Comparison of ENCODE assay signal across 8 cellular contexts in the genomic region with DNA sequence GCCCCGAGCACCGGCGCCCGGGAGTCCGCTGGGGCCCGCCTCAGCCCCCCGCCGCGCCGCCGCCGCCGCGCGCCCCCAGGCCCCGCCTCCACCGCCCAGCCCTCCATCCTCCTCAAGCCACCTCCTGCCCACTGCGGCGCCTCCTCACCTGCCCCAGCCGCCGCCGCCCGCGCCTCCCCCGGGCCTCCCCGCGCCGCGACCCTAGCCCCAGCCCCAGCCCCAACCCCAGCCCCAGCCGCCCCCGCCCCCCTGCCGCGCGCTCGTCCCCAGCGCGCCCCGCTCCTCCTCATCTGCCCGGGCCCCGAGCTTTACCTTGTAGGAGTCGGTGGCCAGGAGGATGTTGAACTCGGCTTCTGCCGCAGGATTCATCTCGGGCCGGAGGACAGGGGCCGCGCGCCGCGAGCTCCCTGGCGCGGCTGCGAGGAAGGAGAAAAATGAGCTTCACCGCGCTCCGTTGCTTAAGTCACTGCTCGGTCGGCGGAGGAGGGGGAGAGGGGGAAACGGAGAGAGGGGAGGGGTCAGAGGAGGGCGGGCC. TPM values are rescaled to one million over a fixed set of nuclear protein-coding genes. Genes with fewer than 3 reads are reported as not detected.
DNase-seq lines count a peak whose midpoint lies in the region; ATAC-seq and TF ChIP-seq lines count a peak whose summit lies in the region.

A gene (minus strand): TSS at position 468 of the 535 bp plus-strand sequence. CDS start 99 bp downstream, at position 369.

- peak within 1 kb of the TSS; percentile 87 for H3K9ac ChIP-seq in NT2/D1 (ENCODE audit: insufficient read length, low read depth)
- H3K9ac ChIP-seq in skeletal muscle tissue (ENCODE audit: low read depth in 1 of 3, low read length in 3 of 3): peak within 1 kb of the TSS; percentile 94 to 96 (median 95)

- H4K20me1 ChIP-seq in hepatocyte (ENCODE audit: insufficient read depth, poor library complexity, severe bottlenecking): peaks cover 41% of the 10 kb centered on the region

- H3K4me2 ChIP-seq in hepatocyte: peak within 1 kb of the TSS; percentile 78

- H3K27ac Mint-ChIP-seq in activated CD4-positive, alpha-beta T cell treated with anti-CD3 and anti-CD28 coated beads for 36 hours: peak within 1 kb of the TSS; percentile 99

- peak; percentile 5 for ATAC-seq in activated CD4-positive, alpha-beta T cell treated with anti-CD3 and anti-CD28 coated beads for 36 hours
- peak; percentile 23 for ATAC-seq in HG02885 (IDR thresholded peaks at IDR 0.05; ENCODE audit: poor library complexity, unreplicated experiment)

- H3K4me3 Mint-ChIP-seq in activated CD4-positive, alpha-beta T cell treated with anti-CD3 and anti-CD28 coated beads for 36 hours: peak within 1 kb of the TSS; percentile 94

- peak within 1 kb of the TSS; percentile 23 for H2AFZ ChIP-seq in hepatocyte

- H3K4me3 ChIP-seq in NT2/D1 (ENCODE audit: insufficient read length, low read depth): peak within 1 kb of the TSS; percentile 83
- H3K4me3 ChIP-seq in adrenal gland: peak within 1 kb of the TSS in 3 of 4 donors; percentile 72 to 95 (median 85)
- H3K4me3 ChIP-seq in hepatocyte: peak within 1 kb of the TSS; percentile 59
- peak within 1 kb of the TSS; percentile 93 to 96 (median 94) for H3K4me3 ChIP-seq in skeletal muscle tissue (ENCODE audit: low read length in 3 of 3)

- peak; percentile 83 to 86 for TF ChIP-seq POLR2A in adrenal gland (IDR thresholded peaks at IDR 0.05)

- WGBS in adrenal gland, 4 donors: 0 to 1% (median 0%) methylated on average over 25 to 61 of the region's 61 CpGs; no CpG with 5 or more reads in 1 of the 4 donors
- under 1% methylated on average over 21 of the region's 61 CpGs for WGBS in hepatocyte (ENCODE audit: low lambda C conversion rate, missing lambda C conversion rate)

- H3K4me1 Mint-ChIP-seq in activated CD4-positive, alpha-beta T cell treated with anti-CD3 and anti-CD28 coated beads for 36 hours: peaks cover 47% of the 10 kb centered on the region

- H3K27ac ChIP-seq in adrenal gland: peak within 1 kb of the TSS; percentile 91 to 99 (median 97)
- H3K27ac ChIP-seq in hepatocyte: peak within 1 kb of the TSS; percentile 99
- peak within 1 kb of the TSS; percentile 99 for H3K27ac ChIP-seq in skeletal muscle tissue (ENCODE audit: low read depth, low read length)

- TF ChIP-seq CTCF in adrenal gland (IDR thresholded peaks at IDR 0.05): no peak
- no peak for TF ChIP-seq CTCF in hepatocyte (IDR thresholded peaks at IDR 0.05; ENCODE audit: poor library complexity)

- DNase-seq in activated CD4-positive, alpha-beta T cell treated with anti-CD3 and anti-CD28 coated beads for 36 hours: no peak
- DNase-seq in activated CD4-positive, alpha-beta T cell treated with anti-CD3 and anti-CD28 coated beads for 48 hours: no peak
- no peak for DNase-seq in NT2/D1 (ENCODE audit: low read depth, low spot score)
- peak in 5 of 7 donors; percentile 48 to 69 (median 63) for DNase-seq in adrenal gland
- peak; percentile 75 for DNase-seq in hepatocyte (ENCODE audit: low spot score)
- DNase-seq in putamen (ENCODE audit: low spot score): no peak

- H3K9me2 ChIP-seq in hepatocyte (replicated peaks; ENCODE audit: insufficient read depth): no peaks in the 10 kb centered on the region

- peaks cover 2% of the 10 kb centered on the region for H3K9me3 Mint-ChIP-seq in activated CD4-positive, alpha-beta T cell treated with anti-CD3 and anti-CD28 coated beads for 36 hours (ENCODE audit: low read depth)

- intact Hi-C loops in activated CD4-positive, alpha-beta T cell treated with anti-CD3 and anti-CD28 coated beads for 36 hours (cut with DNase I, micrococcal nuclease): loop anchor here (1.0 to 10.0 kb wide), 17 partner anchors 62 to 1460 kb away; a partner anchor contains a TSS
- intact Hi-C loops in adrenal gland (cut with DNase I): loop anchor here in 1 of 2 donors (10.0 kb wide), 1 partner anchor 140 kb away; no protein-coding TSS in a partner anchor

- H3K27me3 ChIP-seq in NT2/D1 (ENCODE audit: insufficient read depth, insufficient read length) (no peaks in the 10 kb centered on the region), adrenal gland (no peaks in the 10 kb centered on the region), hepatocyte (no peaks in the 10 kb centered on the region), skeletal muscle tissue (ENCODE audit: control insufficient read depth in 3 of 3, insufficient read depth in 3 of 3, low read length in 3 of 3) (no peaks in the 10 kb centered on the region)

- H3K4me1 ChIP-seq in NT2/D1 (ENCODE audit: insufficient read depth, insufficient read length): no peaks in the 10 kb centered on the region
- peaks cover 21 to 39% of the 10 kb centered on the region in 2 donors for H3K4me1 ChIP-seq in adrenal gland (replicated peaks in 1 of 2)
- H3K4me1 ChIP-seq in hepatocyte (ENCODE audit: insufficient read depth): peaks cover 1% of the 10 kb centered on the region
- H3K4me1 ChIP-seq in skeletal muscle tissue (ENCODE audit: control insufficient read depth in 3 of 3, insufficient read depth in 3 of 3, low read length in 3 of 3): peaks cover 6 to 31% (median 18%) of the 10 kb centered on the region in 3 donors

- H3K27me3 Mint-ChIP-seq in activated CD4-positive, alpha-beta T cell treated with anti-CD3 and anti-CD28 coated beads for 36 hours: no peaks in the 10 kb centered on the region

- H3K36me3 ChIP-seq in NT2/D1 (ENCODE audit: insufficient read depth, insufficient read length, low read length) (peaks cover 4% of the 10 kb centered on the region), adrenal gland (replicated peaks in 1 of 2) (no peaks in the 10 kb centered on the region), hepatocyte (replicated peaks; ENCODE audit: insufficient read depth, low read depth) (no peaks in the 10 kb centered on the region), skeletal muscle tissue (ENCODE audit: control insufficient read depth in 3 of 3, insufficient read depth in 3 of 3, low read length in 3 of 3) (no peaks in the 10 kb centered on the region)

- peaks cover 41% of the 10 kb centered on the region for H3K79me2 ChIP-seq in hepatocyte

- POLR2A ChIA-PET in activated CD4-positive, alpha-beta T cell treated with anti-CD3 and anti-CD28 coated beads for 36 hours (lab: Charles Lee): interaction anchor here (0.6 to 3.5 kb wide), 22 partner anchors 14 to 1342 kb away, joined by 3 to 69 read pairs (median 4); a partner anchor contains a TSS

- H3K9me3 ChIP-seq in NT2/D1 (ENCODE audit: insufficient read depth, low read length): no peaks in the 10 kb centered on the region
- no peaks in the 10 kb centered on the region for H3K9me3 ChIP-seq in adrenal gland (replicated peaks in 1 of 3)
- H3K9me3 ChIP-seq in hepatocyte (ENCODE audit: low read depth): no peaks in the 10 kb centered on the region
- H3K9me3 ChIP-seq in skeletal muscle tissue (ENCODE audit: control insufficient read depth in 3 of 3, low read length in 3 of 3): no peaks in the 10 kb centered on the region

- peaks cover 52% of the 10 kb centered on the region for H3K36me3 Mint-ChIP-seq in activated CD4-positive, alpha-beta T cell treated with anti-CD3 and anti-CD28 coated beads for 36 hours (ENCODE audit: low read depth)

- CTCF ChIA-PET in activated CD4-positive, alpha-beta T cell treated with anti-CD3 and anti-CD28 coated beads for 36 hours (lab: Charles Lee): interaction anchor here (1.0 to 2.0 kb wide), 7 partner anchors 60 to 451 kb away, joined by 3 to 12 read pairs (median 4); no protein-coding TSS in a partner anchor

RNA-seq across cellular contexts. Expression of the gene that starts here (rescaled TPM):
- total RNA-seq in activated CD4-positive, alpha-beta T cell treated with anti-CD3 and anti-CD28 coated beads for 36 hours: 1,000 to 10,000 TPM in 1 of 2 experiments, 100 to 1,000 TPM in 1; 825 to 1,205 TPM
- total RNA-seq in adrenal gland: 100 to 1,000 TPM in 7 of 8 donors, 10 to 100 TPM in 1; 98.4 to 250 (median 141) TPM
- polyA plus RNA-seq in adrenal gland: 100 to 1,000 TPM in 1 of 3 donors, 10 to 100 TPM in 2; 21.7 to 482 (median 43.3) TPM
- 251 and 299 TPM in 2 replicates for total RNA-seq in hepatocyte
- polyA plus RNA-seq in hepatocyte: 71.8 and 98.9 TPM in 2 replicates
- 28.2 TPM for total RNA-seq in skeletal muscle tissue

Comparison
In these comparisons a context has a peak if more than half of its experiments do, and no peak if none do; other contexts are left out.
1. DNase-seq: peak in adrenal gland (5 of 7) and hepatocyte (single experiment); none in activated CD4-positive, alpha-beta T cell treated with anti-CD3 and anti-CD28 coated beads for 36 hours (single experiment), activated CD4-positive, alpha-beta T cell treated with anti-CD3 and anti-CD28 coated beads for 48 hours (single experiment), NT2/D1 (single experiment) and putamen (single experiment).
2. Peak in every context shown above with its lines, with median percentiles within 50 percentile points of each other: H3K4me3 ChIP-seq and H3K27ac ChIP-seq.